Comparison of ENCODE assay signal across 2 cellular contexts in the genomic region with DNA sequence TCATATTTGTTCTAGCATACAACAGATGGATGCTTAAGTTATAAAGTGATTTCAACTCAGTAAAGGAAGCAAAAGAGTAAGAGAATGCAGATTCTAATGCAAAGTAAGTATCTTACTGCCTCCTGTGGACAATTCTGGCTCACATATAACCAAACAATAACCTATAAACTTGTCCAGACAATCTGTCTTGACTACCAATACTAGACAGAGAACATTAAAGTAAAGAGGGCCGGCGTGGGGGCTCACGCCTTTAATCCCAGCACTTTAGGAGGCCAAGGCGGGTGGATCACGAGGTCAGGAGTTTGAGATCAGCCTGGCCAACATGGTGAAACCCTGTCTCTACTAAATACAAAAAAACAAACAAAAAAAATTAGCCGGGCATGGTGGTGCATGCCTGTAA.
TF ChIP-seq lines count a peak whose summit lies in the region.

No MANE protein-coding gene starts in this region.

TF ChIP-seq in A549, 52 proteins besides CTCF, POLR2A, EP300 and RAD21 (continued from another document):
- TF ChIP-seq, protein P1, sequence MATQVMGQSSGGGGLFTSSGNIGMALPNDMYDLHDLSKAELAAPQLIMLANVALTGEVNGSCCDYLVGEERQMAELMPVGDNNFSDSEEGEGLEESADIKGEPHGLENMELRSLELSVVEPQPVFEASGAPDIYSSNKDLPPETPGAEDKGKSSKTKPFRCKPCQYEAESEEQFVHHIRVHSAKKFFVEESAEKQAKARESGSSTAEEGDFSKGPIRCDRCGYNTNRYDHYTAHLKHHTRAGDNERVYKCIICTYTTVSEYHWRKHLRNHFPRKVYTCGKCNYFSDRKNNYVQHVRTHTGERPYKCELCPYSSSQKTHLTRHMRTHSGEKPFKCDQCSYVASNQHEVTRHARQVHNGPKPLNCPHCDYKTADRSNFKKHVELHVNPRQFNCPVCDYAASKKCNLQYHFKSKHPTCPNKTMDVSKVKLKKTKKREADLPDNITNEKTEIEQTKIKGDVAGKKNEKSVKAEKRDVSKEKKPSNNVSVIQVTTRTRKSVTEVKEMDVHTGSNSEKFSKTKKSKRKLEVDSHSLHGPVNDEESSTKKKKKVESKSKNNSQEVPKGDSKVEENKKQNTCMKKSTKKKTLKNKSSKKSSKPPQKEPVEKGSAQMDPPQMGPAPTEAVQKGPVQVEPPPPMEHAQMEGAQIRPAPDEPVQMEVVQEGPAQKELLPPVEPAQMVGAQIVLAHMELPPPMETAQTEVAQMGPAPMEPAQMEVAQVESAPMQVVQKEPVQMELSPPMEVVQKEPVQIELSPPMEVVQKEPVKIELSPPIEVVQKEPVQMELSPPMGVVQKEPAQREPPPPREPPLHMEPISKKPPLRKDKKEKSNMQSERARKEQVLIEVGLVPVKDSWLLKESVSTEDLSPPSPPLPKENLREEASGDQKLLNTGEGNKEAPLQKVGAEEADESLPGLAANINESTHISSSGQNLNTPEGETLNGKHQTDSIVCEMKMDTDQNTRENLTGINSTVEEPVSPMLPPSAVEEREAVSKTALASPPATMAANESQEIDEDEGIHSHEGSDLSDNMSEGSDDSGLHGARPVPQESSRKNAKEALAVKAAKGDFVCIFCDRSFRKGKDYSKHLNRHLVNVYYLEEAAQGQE (IDR thresholded peaks at IDR 0.05): no peak
- TF ChIP-seq NFE2L2 (conservative IDR thresholded peaks at IDR 0.05; ENCODE audit: low read length) (no peak), SMC3 (IDR thresholded peaks at IDR 0.05) (no peak), CBX8 (IDR thresholded peaks at IDR 0.05) (no peak), MAZ (IDR thresholded peaks at IDR 0.05; ENCODE audit: borderline replicate concordance, low read depth, low read length) (no peak), ZNF302 (CRISPR knock-in tag; IDR thresholded peaks at IDR 0.05) (no peak), KDM5A (IDR thresholded peaks at IDR 0.05) (no peak)

TF ChIP-seq in HCT116, 20 proteins besides CTCF, POLR2A, EP300 and RAD21 (continued from another document):
- TF ChIP-seq, protein P1 (IDR thresholded peaks at IDR 0.05; ENCODE audit: low read depth): no peak
- TF ChIP-seq EZH2 (IDR thresholded peaks at IDR 0.05): no peak
- TF ChIP-seq, protein P2, sequence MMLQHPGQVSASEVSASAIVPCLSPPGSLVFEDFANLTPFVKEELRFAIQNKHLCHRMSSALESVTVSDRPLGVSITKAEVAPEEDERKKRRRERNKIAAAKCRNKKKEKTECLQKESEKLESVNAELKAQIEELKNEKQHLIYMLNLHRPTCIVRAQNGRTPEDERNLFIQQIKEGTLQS (IDR thresholded peaks at IDR 0.05): no peak
- no peak for TF ChIP-seq EGR1 (IDR thresholded peaks at IDR 0.05; ENCODE audit: low read depth)
- no peak for TF ChIP-seq JUND (IDR thresholded peaks at IDR 0.05)
